Comparison of ENCODE assay signal across 8 cellular contexts in genomic region chr1:182901946-182902345, GRCh38. TPM values are rescaled to one million over a fixed set of nuclear protein-coding genes. Genes with fewer than 3 reads are reported as not detected.
"Had no signal": no experiment of that assay in that cellular context is flagged by ENCODE, and none has a peak within 500 bp of the region (broad histone marks: within the 10 kb centered on the region; RNA-seq: fewer than 3 reads in every experiment).

No MANE protein-coding gene starts in this region.

RNA-seq across cellular contexts. Expression of gene SHCBP1L, which starts 51.0 kb away (rescaled TPM):
- total RNA-seq: stomach, suprapubic skin, thoracic aorta, transverse colon, upper lobe of left lung, upper lobe of right lung, ureter, vagina had no signal
